8 cellular contexts compared by ENCODE assay signal in the genomic region with DNA sequence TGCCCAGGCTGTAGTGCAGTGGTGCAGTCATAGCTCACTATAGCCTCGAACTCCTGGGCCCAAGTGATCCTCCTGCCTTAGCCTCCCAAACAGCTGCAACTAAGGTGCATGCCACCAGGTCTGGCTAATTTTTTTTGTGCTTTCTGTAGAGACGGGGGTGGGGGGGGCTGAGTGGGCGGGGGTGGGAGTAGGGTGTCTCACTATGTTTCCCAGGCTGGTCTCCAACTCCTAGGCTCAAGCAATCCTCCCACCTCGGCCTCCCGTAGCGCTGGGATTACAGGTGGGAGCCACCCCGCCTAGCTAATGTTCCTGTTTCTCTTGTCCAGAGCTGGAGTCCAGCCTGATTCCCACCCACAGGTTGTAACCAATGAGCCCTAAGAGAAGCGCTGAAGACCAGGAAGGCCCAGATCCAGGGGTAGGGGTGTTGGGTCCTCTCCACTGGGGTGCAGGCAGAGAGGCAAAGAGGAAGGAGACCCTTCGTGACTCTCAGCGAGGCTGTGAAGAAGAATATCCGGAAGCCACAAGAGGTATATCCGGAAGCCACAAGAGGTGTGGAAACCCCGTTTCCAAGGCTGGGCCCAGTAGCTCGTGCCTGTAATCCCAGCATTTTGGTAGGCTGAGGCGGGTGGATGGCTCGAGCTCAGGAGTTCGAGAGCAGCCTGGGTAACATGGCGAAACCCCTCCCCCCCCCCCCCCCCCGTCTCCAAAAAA. TPM values are rescaled to one million over a fixed set of nuclear protein-coding genes. Genes with fewer than 3 reads are reported as not detected.
DNase-seq lines count a peak whose midpoint lies in the region; ATAC-seq and TF ChIP-seq lines count a peak whose summit lies in the region.

No MANE protein-coding gene starts in this region.

- H3K4me3 Mint-ChIP-seq in Caco-2 (ENCODE audit: unreplicated experiment) (peak overlapping the region; percentile 81), naive B cell (peak overlapping the region; percentile 81 to 95 (median 88))

- H3K4me3 ChIP-seq in Caco-2 (ENCODE audit: low read depth, low read length), result peak overlapping the region; percentile 46
- H3K4me3 ChIP-seq in ectodermal cell (ENCODE audit: insufficient read depth, low read depth, low read length), result peak overlapping the region; percentile 33
- peak overlapping the region; percentile 22 to 77 (median 72) for H3K4me3 ChIP-seq in transverse colon

- CTCF ChIA-PET in Caco-2 (lab: Charles Lee), result interaction anchor here (0.6 to 1.1 kb wide), 6 partner anchors 8 to 296 kb away, joined by 3 to 5 read pairs (median 4); a partner anchor contains a TSS

- peaks cover 18% of the 10 kb centered on the region for H3K36me3 Mint-ChIP-seq in Caco-2 (ENCODE audit: insufficient read depth, unreplicated experiment)
- H3K36me3 Mint-ChIP-seq in naive B cell, result no peaks in the 10 kb centered on the region

- no peaks in the 10 kb centered on the region for H3K4me1 Mint-ChIP-seq in Caco-2 (ENCODE audit: low read depth, unreplicated experiment)
- peaks cover 12 to 20% (median 18%) of the 10 kb centered on the region in 3 donors for H3K4me1 Mint-ChIP-seq in naive B cell

- no peak for TF ChIP-seq EP300 in transverse colon (IDR thresholded peaks at IDR 0.05; ENCODE audit: low read depth)

- peak; percentile 53 to 54 for ATAC-seq in naive B cell (ENCODE audit: low read depth in 2 of 2)

- H3K27me3 ChIP-seq in Caco-2 (replicated peaks; ENCODE audit: control insufficient read depth, insufficient read depth, low read length), result no peaks in the 10 kb centered on the region
- H3K27me3 ChIP-seq in ectodermal cell (ENCODE audit: control insufficient read depth, insufficient read depth, low read length, poor library complexity, severe bottlenecking), result no peaks in the 10 kb centered on the region
- no peaks in the 10 kb centered on the region for H3K27me3 ChIP-seq in transverse colon

- DNase-seq in Caco-2 (peak in 1 of 2 experiments; percentile 29), KBM-7 (peak; percentile 94), naive B cell (peak; percentile 50), transverse colon (peak; percentile 39), NCI-H774 (lab: John Stamatoyannopoulos, UW) (no peak), NCI-H226 (no peak)
- DNase-seq in activated CD4-positive, alpha-beta T cell treated with anti-CD3 and anti-CD28 coated beads for 24 hours (ENCODE audit: low read depth in 2 of 2), result peak; percentile 12 to 15

- H3K27ac ChIP-seq in ectodermal cell (ENCODE audit: insufficient read depth, low read depth, low read length, poor library complexity, severe bottlenecking), result peak overlapping the region; percentile 82
- peak overlapping the region; percentile 81 to 87 (median 84) for H3K27ac ChIP-seq in transverse colon

- H3K9me3 ChIP-seq in Caco-2 (no peaks in the 10 kb centered on the region), ectodermal cell (ENCODE audit: control insufficient read depth, low read length) (no peaks in the 10 kb centered on the region), transverse colon (no peaks in the 10 kb centered on the region)

- H3K36me3 ChIP-seq in Caco-2 (ENCODE audit: control insufficient read depth, insufficient read depth, low read length) (no peaks in the 10 kb centered on the region), ectodermal cell (ENCODE audit: control insufficient read depth, insufficient read depth, low read length) (peaks cover 8% of the 10 kb centered on the region), transverse colon (peaks cover 0 to 2% (median 0%) of the 10 kb centered on the region in 4 donors)

- H3K4me1 ChIP-seq in Caco-2, result peaks cover 8% of the 10 kb centered on the region; the same call in 1 of the 2 replicates
- H3K4me1 ChIP-seq in ectodermal cell (ENCODE audit: control insufficient read depth, insufficient read depth, low read length), result peaks cover 3% of the 10 kb centered on the region
- H3K4me1 ChIP-seq in transverse colon, result peaks cover 0 to 17% (median 11%) of the 10 kb centered on the region in 4 donors

- in situ Hi-C loops in KBM-7 (cut with MboI; ENCODE audit: low pct_unique_long_range_greater_than_20kb, low sequenced_read_pairs), result no loop called here
- in situ Hi-C loops in transverse colon (cut with MboI; ENCODE audit: low pct_ligation_motif_present in 1 of 4, low pct_unique_long_range_greater_than_20kb in 1 of 4, low sequenced_read_pairs in 3 of 4), result no loop called here

- H3K9me3 Mint-ChIP-seq in Caco-2 (ENCODE audit: unreplicated experiment) (no peaks in the 10 kb centered on the region), naive B cell (no peaks in the 10 kb centered on the region)

- H3K27ac Mint-ChIP-seq in Caco-2 (ENCODE audit: unreplicated experiment) (peak overlapping the region; percentile 86), naive B cell (peak overlapping the region; percentile 83 to 94 (median 92))

- TF ChIP-seq POLR2A in transverse colon (IDR thresholded peaks at IDR 0.05), result no peak

- 62 to 66% methylated on average over 17 to 18 of the region's 19 CpGs for WGBS in ectodermal cell, 2 experiments
- 38 to 100% methylated on average over 1 to 18 of the region's 19 CpGs for WGBS in transverse colon (ENCODE audit: low coverage in 1 of 2), 2 donors

- intact Hi-C loops in Caco-2 (cut with micrococcal nuclease; ENCODE audit: unreplicated experiment), result no loop called here
- intact Hi-C loops in transverse colon (cut with DNase I; ENCODE audit: low total_unique reads), result no loop called here

- TF ChIP-seq CTCF in Caco-2 (IDR thresholded peaks at IDR 0.05; ENCODE audit: insufficient read depth in 1 of 2, low read depth in 1 of 2, low read length in 1 of 2, severe bottlenecking in 1 of 2, unreplicated experiment in 1 of 2) (no peak), transverse colon (IDR thresholded peaks at IDR 0.05) (no peak)

- H3K27me3 Mint-ChIP-seq in Caco-2 (ENCODE audit: insufficient read depth, unreplicated experiment) (no peaks in the 10 kb centered on the region), naive B cell (no peaks in the 10 kb centered on the region)

- POLR2A ChIA-PET in Caco-2 (lab: Charles Lee), result interaction anchor here (0.5 to 1.6 kb wide), 5 partner anchors 9 to 877 kb away, joined by 3 to 6 read pairs (median 5); a partner anchor contains a TSS

- TSS peak; percentile 95 for BruUV-seq in Caco-2 (replicated peaks; lab: Mats Ljungman, UMichigan)

RNA-seq across cellular contexts. Expression of a gene that starts 0.8 kb away (rescaled TPM):
- total RNA-seq in Caco-2 (2022) (34.2 and 36.5 TPM in 2 replicates), transverse colon (100 to 1,000 TPM in 3 of 4 donors, 10 to 100 TPM in 1; 97.3 to 178 (median 149) TPM)
- polyA plus RNA-seq in ectodermal cell (2013, experiment 1 of 4), result 93.9 TPM
- 86.0 TPM for polyA plus RNA-seq in ectodermal cell (2013, experiment 2 of 4)
- 114 TPM for polyA plus RNA-seq in ectodermal cell (2013, experiment 3 of 4)
- 123 TPM for polyA plus RNA-seq in ectodermal cell (2013, experiment 4 of 4)
- polyA plus RNA-seq in naive B cell (ENCODE audit: low read depth in 6 of 6), result 10 to 100 TPM; 74.7 to 98.3 (median 93.5) TPM

RNA-seq across cellular contexts. Expression of a gene that starts 10.0 kb away (rescaled TPM):
- total RNA-seq in Caco-2 (2022) (not detected in 2 replicates), transverse colon (100 to 1,000 TPM in 1 of 4 donors, 10 to 100 TPM in 2, 1 to 10 TPM in 1; 8.6 to 115 (median 37.3) TPM)
- polyA plus RNA-seq in ectodermal cell (2013, experiment 1 of 4), result not detected
- not detected for polyA plus RNA-seq in ectodermal cell (2013, experiment 2 of 4)
- not detected for polyA plus RNA-seq in ectodermal cell (2013, experiment 3 of 4)
- not detected for polyA plus RNA-seq in ectodermal cell (2013, experiment 4 of 4)
- 1 to 10 TPM in 2 of 6 donors, under 1 TPM in 1, not detected in 3; 0.44 to 1.2 (median 1.2) TPM for polyA plus RNA-seq in naive B cell (ENCODE audit: low read depth in 6 of 6)

RNA-seq across cellular contexts. Expression of a gene that starts 31.7 kb away (rescaled TPM):
- total RNA-seq in Caco-2 (2022) (114 and 123 TPM in 2 replicates), transverse colon (100 to 1,000 TPM; 109 to 434 (median 164) TPM)
- 48.7 TPM for polyA plus RNA-seq in ectodermal cell (2013, experiment 1 of 4)
- 48.7 TPM for polyA plus RNA-seq in ectodermal cell (2013, experiment 2 of 4)
- polyA plus RNA-seq in ectodermal cell (2013, experiment 3 of 4), result 35.3 TPM
- 41.3 TPM for polyA plus RNA-seq in ectodermal cell (2013, experiment 4 of 4)
- 10 to 100 TPM; 31.1 to 63.8 (median 40.8) TPM for polyA plus RNA-seq in naive B cell (ENCODE audit: low read depth in 6 of 6)

RNA-seq across cellular contexts. Expression of a gene that starts 32.1 kb away (rescaled TPM):
- total RNA-seq in Caco-2 (2022) (154 and 187 TPM in 2 replicates), transverse colon (100 to 1,000 TPM in 1 of 4 donors, 10 to 100 TPM in 3; 59.9 to 211 (median 73.0) TPM)
- 132 TPM for polyA plus RNA-seq in ectodermal cell (2013, experiment 1 of 4)
- 119 TPM for polyA plus RNA-seq in ectodermal cell (2013, experiment 2 of 4)
- 92.4 TPM for polyA plus RNA-seq in ectodermal cell (2013, experiment 3 of 4)
- polyA plus RNA-seq in ectodermal cell (2013, experiment 4 of 4), result 117 TPM
- polyA plus RNA-seq in naive B cell (ENCODE audit: low read depth in 6 of 6), result 10 to 100 TPM in 2 of 6 donors, 1 to 10 TPM in 4; 5.6 to 34.6 (median 9.9) TPM

RNA-seq across cellular contexts. Expression of a gene that starts 44.0 kb away (rescaled TPM):
- total RNA-seq in Caco-2 (2022), result 3.9 and 5.2 TPM in 2 replicates
- 135 TPM for polyA plus RNA-seq in ectodermal cell (2013, experiment 1 of 4)
- 159 TPM for polyA plus RNA-seq in ectodermal cell (2013, experiment 2 of 4)
- polyA plus RNA-seq in ectodermal cell (2013, experiment 3 of 4), result 82.2 TPM
- polyA plus RNA-seq in ectodermal cell (2013, experiment 4 of 4), result 99.2 TPM
- polyA plus RNA-seq in naive B cell (ENCODE audit: low read depth in 6 of 6), result under 1 TPM in 4 of 6 donors, not detected in 2; 0.15 to 0.49 (median 0.20) TPM
- 10 to 100 TPM in 2 of 4 donors, 1 to 10 TPM in 2; 7.5 to 41.8 (median 14.3) TPM for total RNA-seq in transverse colon

Comparison
In these comparisons a context has a peak if more than half of its experiments do, and no peak if none do; other contexts are left out.
1. DNase-seq: peak in KBM-7 (single experiment), activated CD4-positive, alpha-beta T cell treated with anti-CD3 and anti-CD28 coated beads for 24 hours (2 of 2), naive B cell (single experiment) and transverse colon (single experiment); none in NCI-H774 (single experiment) and NCI-H226 (single experiment).
2. Peak in every context shown above with its lines, with median percentiles within 50 percentile points of each other: H3K4me3 ChIP-seq.